In genomic region chr15:67240235-67241131, GRCh38 we compare ENCODE assay signal across 8 cellular contexts. TPM values are rescaled to one million over a fixed set of nuclear protein-coding genes. Genes with fewer than 3 reads are reported as not detected.
DNase-seq lines count a peak whose midpoint lies in the region; TF ChIP-seq lines count a peak whose summit lies in the region.

No MANE protein-coding gene starts in this region.

- no peak overlapping the region for H3K4me2 ChIP-seq in trophoblast cell (ENCODE audit: low read length)

- H3K14ac ChIP-seq in trophoblast cell (ENCODE audit: low read length), result no peak overlapping the region

- peaks cover 12% of the 10 kb centered on the region for H3K36me3 Mint-ChIP-seq in type B pancreatic cell

- no peaks in the 10 kb centered on the region for H3K9me3 Mint-ChIP-seq in type B pancreatic cell

- no peak overlapping the region for H4K8ac ChIP-seq in trophoblast cell (ENCODE audit: low read depth, low read length)

- DNase-seq in stimulated activated CD4-positive, alpha-beta T cell treated with anti-CD3 and anti-CD28 coated beads, Interleukin-4, amount 100 ng/mL, for 24 hours, result peak; percentile 11
- DNase-seq in stimulated activated CD4-positive, alpha-beta T cell treated with anti-CD3 and anti-CD28 coated beads, Interleukin-2, amount 100 ng/mL, for 48 hours, result no peak
- DNase-seq in LHCN-M2 (ENCODE audit: low read depth) (peak; percentile 5), T-helper 1 cell (peak in 3 of 5 donors; percentile 14 to 61 (median 20)), epithelial cell of prostate (ENCODE audit: low read depth, low spot score) (no peak), type B pancreatic cell (ENCODE audit: extremely low spot score, unreplicated experiment) (no peak), tibial nerve (ENCODE audit: low spot score in 2 of 2) (no peak), trophoblast cell (no peak)

- H3K4me3 ChIP-seq in tibial nerve, result no peak overlapping the region
- H3K4me3 ChIP-seq in trophoblast cell (ENCODE audit: low read depth, low read length), result no peak overlapping the region

- H3K4ac ChIP-seq in trophoblast cell (ENCODE audit: low read depth, low read length), result no peak overlapping the region

- H3K27me3 ChIP-seq in tibial nerve (no peaks in the 10 kb centered on the region), trophoblast cell (ENCODE audit: insufficient read depth, low read length) (no peaks in the 10 kb centered on the region)

- no peak overlapping the region for H3K9ac ChIP-seq in trophoblast cell (ENCODE audit: low read length)

- no peaks in the 10 kb centered on the region for H3K79me1 ChIP-seq in trophoblast cell (ENCODE audit: low read length)

- H3K4me1 ChIP-seq in tibial nerve (peaks cover 0 to 44% (median 5%) of the 10 kb centered on the region in 4 donors), trophoblast cell (ENCODE audit: control insufficient read depth in 1 of 2, insufficient read depth in 2 of 2, low read length in 2 of 2) (peaks cover 0 to 4% of the 10 kb centered on the region in 2 experiments)

- H2AFZ ChIP-seq in trophoblast cell (ENCODE audit: insufficient read depth, low read length, poor library complexity), result no peak overlapping the region

- 63 to 69% methylated on average over 3 of the region's 3 CpGs for WGBS in tibial nerve, 2 donors
- WGBS in trophoblast cell (ENCODE audit: extremely low coverage, insufficient coverage, insufficient read length), result no CpG with 5 or more reads among the region's 3 CpGs

- H3K27me3 Mint-ChIP-seq in type B pancreatic cell, result no peaks in the 10 kb centered on the region

- TF ChIP-seq EP300 in tibial nerve (IDR thresholded peaks at IDR 0.05), result no peak

- no peak for TF ChIP-seq POLR2A in tibial nerve (IDR thresholded peaks at IDR 0.05)

- no peak overlapping the region for H3K23ac ChIP-seq in trophoblast cell (ENCODE audit: low read length)

- H3K79me2 ChIP-seq in trophoblast cell (ENCODE audit: control insufficient read depth, insufficient read depth, low read length, poor library complexity), result no peaks in the 10 kb centered on the region

- no peak overlapping the region for H3K4me3 Mint-ChIP-seq in type B pancreatic cell

- H3K9me3 ChIP-seq in tibial nerve (no peaks in the 10 kb centered on the region), trophoblast cell (ENCODE audit: insufficient read depth, low read depth, low read length) (no peaks in the 10 kb centered on the region)

- no peak overlapping the region for H3K27ac Mint-ChIP-seq in type B pancreatic cell

- no peak overlapping the region for H2BK120ac ChIP-seq in trophoblast cell (ENCODE audit: insufficient read depth, low read length, poor library complexity)

- peaks cover 30% of the 10 kb centered on the region for H3K4me1 Mint-ChIP-seq in type B pancreatic cell (ENCODE audit: unreplicated experiment)

- no peak overlapping the region for H2AK5ac ChIP-seq in trophoblast cell (ENCODE audit: low read length)

- peaks cover 0 to 8% (median 0%) of the 10 kb centered on the region in 3 donors for H3K36me3 ChIP-seq in tibial nerve
- H3K36me3 ChIP-seq in trophoblast cell (ENCODE audit: control insufficient read depth in 1 of 2, insufficient read depth in 2 of 2, low read length in 2 of 2), result no peaks in the 10 kb centered on the region

- H3K18ac ChIP-seq in trophoblast cell (ENCODE audit: low read length), result no peak overlapping the region

- no peak overlapping the region for H4K12ac ChIP-seq in trophoblast cell (ENCODE audit: low read depth, low read length)

- no peak overlapping the region for H4K91ac ChIP-seq in trophoblast cell (ENCODE audit: low read depth, low read length)

- no peak overlapping the region for H2BK12ac ChIP-seq in trophoblast cell (ENCODE audit: low read length)

- H2BK5ac ChIP-seq in trophoblast cell (ENCODE audit: low read depth, low read length, poor library complexity), result no peak overlapping the region

- TF ChIP-seq CTCF in type B pancreatic cell (conservative IDR thresholded peaks at IDR 0.05) (peak; percentile 24), tibial nerve (IDR thresholded peaks at IDR 0.05) (no peak)

- H3K27ac ChIP-seq in epithelial cell of prostate, result peak overlapping the region; percentile 14
- no peak overlapping the region for H3K27ac ChIP-seq in tibial nerve
- no peak overlapping the region for H3K27ac ChIP-seq in trophoblast cell (ENCODE audit: low read depth, low read length)

RNA-seq across cellular contexts. Expression of gene AAGAB, which starts 14.0 kb away (rescaled TPM):
- total RNA-seq in LHCN-M2 (2014; rRNA removed), result 51.8 and 57.0 TPM in 2 replicates
- polyA plus RNA-seq in LHCN-M2 (2012), result 32.5 TPM
- 48.4 and 50.9 TPM in 2 replicates for total RNA-seq in type B pancreatic cell (ENCODE audit: low replicate concordance)
- total RNA-seq in tibial nerve, result 10 to 100 TPM; 11.4 to 35.1 (median 18.0) TPM
- polyA plus RNA-seq in trophoblast cell (2013), result 21.6 and 21.9 TPM in 2 replicates

RNA-seq across cellular contexts. Expression of gene IQCH, which starts 14.1 kb away (rescaled TPM):
- total RNA-seq in LHCN-M2 (2014; rRNA removed) (4.1 and 4.8 TPM in 2 replicates), type B pancreatic cell (ENCODE audit: low replicate concordance) (1.00 and 2.0 TPM in 2 replicates), tibial nerve (1 to 10 TPM in 2 of 4 donors, under 1 TPM in 2; 0.66 to 3.0 (median 2.0) TPM)
- polyA plus RNA-seq in LHCN-M2 (2012), result 1.0 TPM
- polyA plus RNA-seq in trophoblast cell (2013), result 0.76 and 0.82 TPM in 2 replicates

Comparison
In these comparisons a context has a peak if more than half of its experiments do, and no peak if none do; other contexts are left out.
1. DNase-seq: peak in stimulated activated CD4-positive, alpha-beta T cell treated with anti-CD3 and anti-CD28 coated beads, Interleukin-4, amount 100 ng/mL, for 24 hours (single experiment), LHCN-M2 (single experiment) and T-helper 1 cell (3 of 5); none in stimulated activated CD4-positive, alpha-beta T cell treated with anti-CD3 and anti-CD28 coated beads, Interleukin-2, amount 100 ng/mL, for 48 hours (0 of 2), epithelial cell of prostate (single experiment), type B pancreatic cell (single experiment), tibial nerve (0 of 2) and trophoblast cell (0 of 2).